In the genomic region with DNA sequence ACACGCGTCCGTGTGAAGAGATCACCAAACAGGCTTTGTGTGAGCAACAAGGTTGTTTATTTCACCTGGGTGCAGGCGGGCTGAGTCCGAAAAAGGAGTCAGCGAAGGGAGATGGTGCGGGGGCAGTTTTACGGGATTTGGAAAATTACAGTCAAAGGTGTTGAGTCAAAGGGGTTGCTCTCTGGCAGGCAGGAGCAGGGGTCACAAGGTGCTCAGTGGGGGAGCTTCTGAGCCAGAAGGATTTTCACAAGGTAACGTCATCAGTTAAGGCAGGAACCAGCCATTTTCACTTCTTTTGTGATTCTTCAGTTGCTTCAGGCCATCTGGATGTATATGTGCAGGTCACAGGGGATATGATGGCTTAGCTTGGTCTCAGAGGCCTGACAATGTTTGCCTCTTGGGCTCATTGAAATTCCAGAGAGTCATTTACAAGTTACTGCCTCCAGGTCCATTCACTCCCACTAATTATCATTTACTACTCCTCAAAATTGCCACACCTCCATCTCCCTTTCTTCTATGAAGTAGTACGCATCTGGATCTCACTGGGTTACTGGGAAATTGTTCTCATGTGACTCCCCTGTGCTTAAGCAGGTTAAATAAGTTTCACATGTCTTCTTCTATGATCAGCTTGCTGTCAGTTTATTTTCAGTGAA, we compare ENCODE assay signal across 1 cellular context.
TF ChIP-seq lines count a peak whose summit lies in the region.

No MANE protein-coding gene starts in this region.

TF ChIP-seq in GM23338, 12 proteins besides CTCF, POLR2A, EP300 and RAD21 (continued from another document):
- peak; percentile 23; the same call in 1 of the 2 replicates for TF ChIP-seq POLR2AphosphoS5 (IDR thresholded peaks at IDR 0.05; ENCODE audit: low read depth)
